10 cellular contexts compared by ENCODE assay signal in genomic region chr1:184953600-184954219, GRCh38. TPM values are rescaled to one million over a fixed set of nuclear protein-coding genes. Genes with fewer than 3 reads are reported as not detected.
DNase-seq lines count a peak whose midpoint lies in the region; ATAC-seq and TF ChIP-seq lines count a peak whose summit lies in the region.
"Had no signal": no experiment of that assay in that cellular context is flagged by ENCODE, and none has a peak within 500 bp of the region (broad histone marks: within the 10 kb centered on the region; RNA-seq: fewer than 3 reads in every experiment).

No MANE protein-coding gene starts in this region.

- no peak overlapping the region for H3K4me3 Mint-ChIP-seq in activated naive CD4-positive, alpha-beta T cell treated with anti-CD3 and anti-CD28 coated beads for 36 hours
- peak overlapping the region; percentile 40 for H3K4me3 Mint-ChIP-seq in activated CD4-positive, alpha-beta memory T cell treated with anti-CD3 and anti-CD28 coated beads for 36 hours

- peaks cover 1% of the 10 kb centered on the region for H3K27me3 Mint-ChIP-seq in activated naive CD4-positive, alpha-beta T cell treated with anti-CD3 and anti-CD28 coated beads for 36 hours (ENCODE audit: low read depth)
- H3K27me3 Mint-ChIP-seq in activated CD4-positive, alpha-beta memory T cell treated with anti-CD3 and anti-CD28 coated beads for 36 hours = no peaks in the 10 kb centered on the region

- peak; percentile 81 to 91 for ATAC-seq in activated naive CD4-positive, alpha-beta T cell treated with anti-CD3 and anti-CD28 coated beads, Interleukin-2, amount 50 U/mL, for 72 hours
- ATAC-seq in thoracic aorta (ENCODE audit: insufficient number of reproducible peaks, low FRiP score, low read depth) = no peak
- no peak for ATAC-seq in HG02973 (IDR thresholded peaks at IDR 0.05; ENCODE audit: unreplicated experiment)
- no peak for ATAC-seq in HG03135 (IDR thresholded peaks at IDR 0.05; ENCODE audit: unreplicated experiment)

- no peaks in the 10 kb centered on the region for H3K9me3 Mint-ChIP-seq in activated naive CD4-positive, alpha-beta T cell treated with anti-CD3 and anti-CD28 coated beads, Interleukin-2, amount 50 U/mL, for 72 hours
- no peaks in the 10 kb centered on the region for H3K9me3 Mint-ChIP-seq in activated naive CD4-positive, alpha-beta T cell treated with anti-CD3 and anti-CD28 coated beads for 36 hours
- no peaks in the 10 kb centered on the region for H3K9me3 Mint-ChIP-seq in activated CD4-positive, alpha-beta memory T cell treated with anti-CD3 and anti-CD28 coated beads for 36 hours

- no peaks in the 10 kb centered on the region for H3K36me3 ChIP-seq in thoracic aorta
- H3K36me3 ChIP-seq: uterus had no signal

- peaks cover 12% of the 10 kb centered on the region for H3K4me1 Mint-ChIP-seq in activated naive CD4-positive, alpha-beta T cell treated with anti-CD3 and anti-CD28 coated beads for 36 hours (ENCODE audit: low read depth)
- peaks cover 29% of the 10 kb centered on the region for H3K4me1 Mint-ChIP-seq in activated CD4-positive, alpha-beta memory T cell treated with anti-CD3 and anti-CD28 coated beads for 36 hours (ENCODE audit: low read depth)

- POLR2A ChIA-PET in activated CD4-positive, alpha-beta memory T cell treated with anti-CD3 and anti-CD28 coated beads for 36 hours (lab: Charles Lee) = interaction anchor here (0.6 to 1.8 kb wide), 6 partner anchors 16 to 87 kb away, joined by 3 to 15 read pairs (median 4); partner anchors contain the start of gene NIBAN1

- no peaks in the 10 kb centered on the region for H3K27me3 ChIP-seq in thoracic aorta (replicated peaks; ENCODE audit: insufficient read depth)
- H3K27me3 ChIP-seq: uterus had no signal

- no peak for DNase-seq in activated naive CD4-positive, alpha-beta T cell treated with anti-CD3 and anti-CD28 coated beads, Interleukin-2, amount 50 U/mL, for 72 hours (ENCODE audit: low spot score in 2 of 2)
- no peak for DNase-seq in activated naive CD4-positive, alpha-beta T cell treated with anti-CD3 and anti-CD28 coated beads for 36 hours
- no peak for DNase-seq in activated CD4-positive, alpha-beta memory T cell treated with anti-CD3 and anti-CD28 coated beads for 36 hours
- peak; percentile 75 for DNase-seq in fibroblast of pulmonary artery (ENCODE audit: low read depth)
- no peak for DNase-seq in thoracic aorta (ENCODE audit: low spot score)
- no peak for DNase-seq in HuH-7 (ENCODE audit: low spot score)
- DNase-seq: activated effector memory CD4-positive, alpha-beta T cell treated with Interleukin-2 at 50 U/mL for 16 hours; uterus had no signal

- no peaks in the 10 kb centered on the region for H3K36me3 Mint-ChIP-seq in activated naive CD4-positive, alpha-beta T cell treated with anti-CD3 and anti-CD28 coated beads, Interleukin-2, amount 50 U/mL, for 72 hours
- H3K36me3 Mint-ChIP-seq in activated naive CD4-positive, alpha-beta T cell treated with anti-CD3 and anti-CD28 coated beads for 36 hours (ENCODE audit: low read depth) = no peaks in the 10 kb centered on the region
- peaks cover 3% of the 10 kb centered on the region for H3K36me3 Mint-ChIP-seq in activated CD4-positive, alpha-beta memory T cell treated with anti-CD3 and anti-CD28 coated beads for 36 hours

- H3K4me1 ChIP-seq in thoracic aorta (ENCODE audit: control insufficient read depth in 1 of 2, low read depth in 2 of 2) = peaks cover 20 to 79% of the 10 kb centered on the region in 2 donors
- H3K4me1 ChIP-seq: uterus had no signal

- peak overlapping the region; percentile 10 for H3K4me3 ChIP-seq in fibroblast of pulmonary artery (replicated peaks; ENCODE audit: low read depth, low read length)
- H3K4me3 ChIP-seq in thoracic aorta = peak overlapping the region; percentile 31
- H3K4me3 ChIP-seq: uterus had no signal

- intact Hi-C loops in activated naive CD4-positive, alpha-beta T cell treated with anti-CD3 and anti-CD28 coated beads for 36 hours (cut with micrococcal nuclease) = loop anchor here (1.0 kb wide), 2 partner anchors 20 to 71 kb away; no protein-coding TSS in a partner anchor
- intact Hi-C loops in activated CD4-positive, alpha-beta memory T cell treated with anti-CD3 and anti-CD28 coated beads for 36 hours (cut with micrococcal nuclease) = loop anchor here (1.0 to 2.0 kb wide), 5 partner anchors 20 to 86 kb away; no protein-coding TSS in a partner anchor

- peak overlapping the region; percentile 64 to 76 for H3K27ac ChIP-seq in thoracic aorta

- peak overlapping the region; percentile 16 to 43 for H3K27ac Mint-ChIP-seq in activated naive CD4-positive, alpha-beta T cell treated with anti-CD3 and anti-CD28 coated beads, Interleukin-2, amount 50 U/mL, for 72 hours
- no peak overlapping the region for H3K27ac Mint-ChIP-seq in activated naive CD4-positive, alpha-beta T cell treated with anti-CD3 and anti-CD28 coated beads for 36 hours
- peak overlapping the region; percentile 74 for H3K27ac Mint-ChIP-seq in activated CD4-positive, alpha-beta memory T cell treated with anti-CD3 and anti-CD28 coated beads for 36 hours

- no peaks in the 10 kb centered on the region for H3K9me3 ChIP-seq in thoracic aorta
- H3K9me3 ChIP-seq: uterus had no signal

- TF ChIP-seq CTCF in fibroblast of pulmonary artery (IDR thresholded peaks at IDR 0.05; ENCODE audit: low read length, missing control alignments) (no peak), thoracic aorta (IDR thresholded peaks at IDR 0.05) (no peak)

- CTCF ChIA-PET in activated naive CD4-positive, alpha-beta T cell treated with anti-CD3 and anti-CD28 coated beads for 36 hours (lab: Charles Lee) = interaction anchor here (0.5 kb wide), 1 partner anchor 160 kb away, joined by 3 read pairs; no protein-coding TSS in a partner anchor
- CTCF ChIA-PET in activated CD4-positive, alpha-beta memory T cell treated with anti-CD3 and anti-CD28 coated beads for 36 hours (lab: Charles Lee) = interaction anchor here (0.6 to 1.6 kb wide), 3 partner anchors 24 to 217 kb away, joined by 3 read pairs; no protein-coding TSS in a partner anchor

RNA-seq across cellular contexts. Expression of gene NIBAN1, which starts 20.6 kb away (rescaled TPM):
- total RNA-seq in activated naive CD4-positive, alpha-beta T cell treated with anti-CD3 and anti-CD28 coated beads, Interleukin-2, amount 50 U/mL, for 72 hours = 10 to 100 TPM in 1 of 2 donors, 1 to 10 TPM in 1; 3.4 to 19.4 TPM
- total RNA-seq in activated naive CD4-positive, alpha-beta T cell treated with anti-CD3 and anti-CD28 coated beads for 36 hours = 1 to 10 TPM; 4.2 to 4.5 TPM
- total RNA-seq in activated CD4-positive, alpha-beta memory T cell treated with anti-CD3 and anti-CD28 coated beads for 36 hours = 10 to 100 TPM; 18.7 to 19.8 TPM
- total RNA-seq in thoracic aorta = 100 to 1,000 TPM; 209 to 215 TPM

Comparison
In these comparisons a context has a peak if more than half of its experiments do, and no peak if none do; other contexts are left out.
1. ATAC-seq: peak in activated naive CD4-positive, alpha-beta T cell treated with anti-CD3 and anti-CD28 coated beads, Interleukin-2, amount 50 U/mL, for 72 hours (2 of 2); none in thoracic aorta (single experiment), HG02973 (single experiment) and HG03135 (single experiment).
2. RNA of gene NIBAN1, which starts 20.6 kb away (total RNA-seq): 209 to 215 TPM in thoracic aorta; 18.7 to 19.8 TPM in activated CD4-positive, alpha-beta memory T cell treated with anti-CD3 and anti-CD28 coated beads for 36 hours, 3.4 to 19.4 TPM in activated naive CD4-positive, alpha-beta T cell treated with anti-CD3 and anti-CD28 coated beads, Interleukin-2, amount 50 U/mL, for 72 hours and 4.2 to 4.5 TPM in activated naive CD4-positive, alpha-beta T cell treated with anti-CD3 and anti-CD28 coated beads for 36 hours; every median in the first group is over 10 times any median in the second.